1 cellular context compared by ENCODE assay signal in genomic region chr15:87682527-87682926, GRCh38.
TF ChIP-seq lines count a peak whose summit lies in the region.

No MANE protein-coding gene starts in this region.

TF ChIP-seq in K562, 482 proteins besides CTCF, POLR2A, EP300 and RAD21 (continued from another document):
- TF ChIP-seq TFAP4 (CRISPR knock-in tag; IDR thresholded peaks at IDR 0.05; ENCODE audit: borderline replicate concordance) (no peak), ZFP91 (CRISPR knock-in tag; IDR thresholded peaks at IDR 0.05) (no peak), TAL1 (IDR thresholded peaks at IDR 0.05) (peak; percentile 83), SMAD4 (CRISPR knock-in tag; conservative IDR thresholded peaks at IDR 0.05) (peak; percentile 30; the same call in 1 of the 2 replicates), FOS (IDR thresholded peaks at IDR 0.05; ENCODE audit: extremely low read depth, insufficient read length) (no peak), ZNF224 (CRISPR knock-in tag; IDR thresholded peaks at IDR 0.05) (no peak), CHD7 (IDR thresholded peaks at IDR 0.05; ENCODE audit: low read depth, low read length) (no peak), MYC (IDR thresholded peaks at IDR 0.05; ENCODE audit: low read depth, low read length) (no peak), MYC (CRISPR knock-in tag; IDR thresholded peaks at IDR 0.05; ENCODE audit: borderline replicate concordance, low read depth) (no peak), ZBTB12 (CRISPR knock-in tag; IDR thresholded peaks at IDR 0.05) (no peak), TEAD4 (IDR thresholded peaks at IDR 0.05; ENCODE audit: low read length) (peak; percentile 77), TEAD4 (CRISPR knock-in tag; IDR thresholded peaks at IDR 0.05; ENCODE audit: borderline replicate concordance) (no peak), POLR2G (IDR thresholded peaks at IDR 0.05; ENCODE audit: low read depth, low read length) (no peak), STAT5A (IDR thresholded peaks at IDR 0.05; ENCODE audit: borderline replicate concordance, low read length) (peak; percentile 37; the same call in 1 of the 2 replicates), GATAD2A (IDR thresholded peaks at IDR 0.05) (no peak), REST (CRISPR knock-in tag; IDR thresholded peaks at IDR 0.05; ENCODE audit: low read depth) (no peak), ZNF143 (CRISPR knock-in tag; IDR thresholded peaks at IDR 0.05) (no peak), CBFA2T3 (IDR thresholded peaks at IDR 0.05) (peak; percentile 85), ZNF165 (CRISPR knock-in tag; IDR thresholded peaks at IDR 0.05; ENCODE audit: borderline replicate concordance) (no peak), NFYB (IDR thresholded peaks at IDR 0.05; ENCODE audit: extremely low read depth, insufficient read length) (no peak), KAT2B (IDR thresholded peaks at IDR 0.05; ENCODE audit: low read depth, low read length) (no peak), SIRT6 (IDR thresholded peaks at IDR 0.05; ENCODE audit: low read depth, low read length) (no peak)
